8 cellular contexts compared by ENCODE assay signal in genomic region chr13:100646030-100646673, GRCh38. TPM values are rescaled to one million over a fixed set of nuclear protein-coding genes. Genes with fewer than 3 reads are reported as not detected.
DNase-seq lines count a peak whose midpoint lies in the region; ATAC-seq and TF ChIP-seq lines count a peak whose summit lies in the region.

No MANE protein-coding gene starts in this region.

- TF ChIP-seq CTCF in NB4 (IDR thresholded peaks at IDR 0.05; ENCODE audit: low read depth, low read length), result peak; percentile 28
- peak; percentile 64 for TF ChIP-seq CTCF in neural crest cell (conservative IDR thresholded peaks at IDR 0.05)

- TF ChIP-seq POLR2A in NB4 (IDR thresholded peaks at IDR 0.05; ENCODE audit: extremely low read depth, insufficient read length), result no peak

- peak; percentile 6 for DNase-seq in DMS153 treated with DMSO at 0.1 percent for 48 hours (lab: John Stamatoyannopoulos, UW; ENCODE audit: unreplicated experiment)
- peak; percentile 18 for DNase-seq in NB4 (ENCODE audit: low read depth)
- DNase-seq in cerebellar cortex (ENCODE audit: low spot score), result peak; percentile 42
- peak; percentile 17 for DNase-seq in neural crest cell (ENCODE audit: low read depth, low spot score)
- no peak for DNase-seq in stimulated activated CD4-positive, alpha-beta T cell treated with anti-CD3 and anti-CD28 coated beads, Interleukin-2, amount 100 ng/mL, for 24 hours
- no peak for DNase-seq in T1000 (lab: John Stamatoyannopoulos, UW)
- DNase-seq in middle frontal gyrus (ENCODE audit: extremely low spot score, low spot score), result no peak

- peaks cover 23% of the 10 kb centered on the region for H3K4me1 Mint-ChIP-seq in neural crest cell

- H3K27ac Mint-ChIP-seq in neural crest cell (ENCODE audit: unreplicated experiment), result no peak overlapping the region

- H3K27me3 Mint-ChIP-seq in neural crest cell (ENCODE audit: low read depth), result no peaks in the 10 kb centered on the region

- no peak overlapping the region for H3K4me3 ChIP-seq in NB4 (ENCODE audit: low read depth, low read length)

- H3K9me3 Mint-ChIP-seq in neural crest cell, result no peaks in the 10 kb centered on the region

- no peak for ATAC-seq in HG03521 (IDR thresholded peaks at IDR 0.05; ENCODE audit: unreplicated experiment)

- peaks cover 19% of the 10 kb centered on the region for H3K36me3 Mint-ChIP-seq in neural crest cell (ENCODE audit: low read depth)

- H3K4me3 Mint-ChIP-seq in neural crest cell, result no peak overlapping the region

RNA-seq across cellular contexts. Expression of gene TMTC4, which starts 28.4 kb away (rescaled TPM):
- 51.7 and 57.1 TPM in 2 replicates for total RNA-seq in neural crest cell

RNA-seq across cellular contexts. Expression of gene GGACT, which starts 57.6 kb away (rescaled TPM):
- total RNA-seq in neural crest cell, result 4.3 and 5.9 TPM in 2 replicates

Comparison
In these comparisons a context has a peak if more than half of its experiments do, and no peak if none do; other contexts are left out.
1. DNase-seq: peak in DMS153 treated with DMSO at 0.1 percent for 48 hours (single experiment), NB4 (single experiment), cerebellar cortex (single experiment) and neural crest cell (single experiment); none in stimulated activated CD4-positive, alpha-beta T cell treated with anti-CD3 and anti-CD28 coated beads, Interleukin-2, amount 100 ng/mL, for 24 hours (0 of 2), T1000 (single experiment) and middle frontal gyrus (single experiment).